Comparison of ENCODE assay signal across 15 cellular contexts in genomic region chr9:79408617-79409016, GRCh38.
DNase-seq lines count a peak whose midpoint lies in the region; ATAC-seq, FAIRE-seq and TF ChIP-seq lines count a peak whose summit lies in the region.
"Had no signal": no experiment of that assay in that cellular context is flagged by ENCODE, and none has a peak within 500 bp of the region (broad histone marks: within the 10 kb centered on the region; RNA-seq: fewer than 3 reads in every experiment).

No MANE protein-coding gene starts in this region.

- intact Hi-C loops in head of caudate nucleus (cut with DNase I), result no loop called here

- DNase-seq in AG04449 (ENCODE audit: low read depth, low spot score) (peak; percentile 57), RCC 7860 (ENCODE audit: low spot score) (peak; percentile 61), activated gamma-delta T cell (lab: John Stamatoyannopoulos, UW) (no peak), H4 (ENCODE audit: low spot score) (no peak), head of caudate nucleus (no peak)
- DNase-seq: 8988T; COR-L47; glutamatergic neuron; left cardiac atrium; stimulated activated CD4-positive, alpha-beta T cell treated with anti-CD3 and anti-CD28 coated beads, Interleukin-15, amount 100 ng/mL, for 24 hours had no signal

- no peak for TF ChIP-seq CTCF in AG04449 (IDR thresholded peaks at IDR 0.05; ENCODE audit: insufficient read depth, low read length, missing control alignments)

- FAIRE-seq in RCC 7860 (lab: Jason Lieb, UNC), result peak; percentile 88

- POLR2A ChIA-PET in AG04449 (lab: Yijun Ruan, JAX), result interaction anchor here (1.0 kb wide), 1 partner anchor 163 kb away, joined by 3 read pairs; the partner anchor contains the start of gene TLE4

- CTCF ChIA-PET in AG04449 (lab: Yijun Ruan, JAX), result no interaction called here

- ATAC-seq in GM19043 (IDR thresholded peaks at IDR 0.05; ENCODE audit: low read depth, unreplicated experiment), result peak; percentile 63
- peak; percentile 66 for ATAC-seq in HG03039 (IDR thresholded peaks at IDR 0.05; ENCODE audit: unreplicated experiment)
- no peak for ATAC-seq in GM18867 (IDR thresholded peaks at IDR 0.05; ENCODE audit: unreplicated experiment)
- ATAC-seq: activated naive CD4-positive, alpha-beta T cell treated with anti-CD3 and anti-CD28 coated beads, Interleukin-2, amount 50 U/mL, for 72 hours; left cardiac atrium had no signal

- H3K4me3 ChIP-seq in AG04449 (ENCODE audit: low read depth, low read length), result no peak overlapping the region
- H3K4me3 ChIP-seq: SJCRH30 had no signal

Comparison
In these comparisons a context has a peak if more than half of its experiments do, and no peak if none do; other contexts are left out.
1. DNase-seq: peak in AG04449 (single experiment) and RCC 7860 (single experiment); none in activated gamma-delta T cell (single experiment), H4 (single experiment) and head of caudate nucleus (0 of 42).